Comparison of ENCODE assay signal across 8 cellular contexts in genomic region chr3:193971268-193971751, GRCh38.
DNase-seq lines count a peak whose midpoint lies in the region; ATAC-seq and FAIRE-seq lines count a peak whose summit lies in the region.

No MANE protein-coding gene starts in this region.

- peaks cover 41% of the 10 kb centered on the region for H3K27me3 Mint-ChIP-seq in activated CD4-positive, alpha-beta memory T cell treated with anti-CD3 and anti-CD28 coated beads for 36 hours
- peaks cover 12 to 30% (median 26%) of the 10 kb centered on the region in 3 donors for H3K27me3 Mint-ChIP-seq in naive B cell

- H3K9me3 Mint-ChIP-seq in activated CD4-positive, alpha-beta memory T cell treated with anti-CD3 and anti-CD28 coated beads for 36 hours = no peaks in the 10 kb centered on the region
- H3K9me3 Mint-ChIP-seq in naive B cell = no peaks in the 10 kb centered on the region

- H3K27ac Mint-ChIP-seq in activated CD4-positive, alpha-beta memory T cell treated with anti-CD3 and anti-CD28 coated beads for 36 hours = peak overlapping the region; percentile 56
- H3K27ac Mint-ChIP-seq in naive B cell = peak overlapping the region; percentile 90 to 98 (median 96)

- intact Hi-C loops in activated CD4-positive, alpha-beta memory T cell treated with anti-CD3 and anti-CD28 coated beads for 36 hours (cut with micrococcal nuclease) = loop anchor here (1.0 kb wide), 1 partner anchor 8 kb away; no protein-coding TSS in a partner anchor

- ATAC-seq in HG02870 (IDR thresholded peaks at IDR 0.05; ENCODE audit: unreplicated experiment) (peak; percentile 54), naive B cell (ENCODE audit: low read depth in 2 of 2) (peak; percentile 91 to 93)

- CTCF ChIA-PET in activated CD4-positive, alpha-beta memory T cell treated with anti-CD3 and anti-CD28 coated beads for 36 hours (lab: Charles Lee) = interaction anchor here (0.6 to 1.1 kb wide), 2 partner anchors 8 to 344 kb away, joined by 3 read pairs; no protein-coding TSS in a partner anchor

- POLR2A ChIA-PET in activated CD4-positive, alpha-beta memory T cell treated with anti-CD3 and anti-CD28 coated beads for 36 hours (lab: Charles Lee) = interaction anchor here (1.0 kb wide), 1 partner anchor 113 kb away, joined by 3 read pairs; no protein-coding TSS in a partner anchor

- H3K4me1 Mint-ChIP-seq in activated CD4-positive, alpha-beta memory T cell treated with anti-CD3 and anti-CD28 coated beads for 36 hours (ENCODE audit: low read depth) = peaks cover 18% of the 10 kb centered on the region
- H3K4me1 Mint-ChIP-seq in naive B cell = peaks cover 27 to 29% (median 29%) of the 10 kb centered on the region in 3 donors

- H3K4me3 Mint-ChIP-seq in activated CD4-positive, alpha-beta memory T cell treated with anti-CD3 and anti-CD28 coated beads for 36 hours = no peak overlapping the region
- H3K4me3 Mint-ChIP-seq in naive B cell = peak overlapping the region; percentile 29 to 89 (median 75)

- H3K36me3 Mint-ChIP-seq in activated CD4-positive, alpha-beta memory T cell treated with anti-CD3 and anti-CD28 coated beads for 36 hours = no peaks in the 10 kb centered on the region
- no peaks in the 10 kb centered on the region for H3K36me3 Mint-ChIP-seq in naive B cell

- peak; percentile 14 for DNase-seq in GM18507 (ENCODE audit: extremely low spot score, insufficient read length, low read depth)
- peak; percentile 30 for DNase-seq in activated CD4-positive, alpha-beta memory T cell treated with anti-CD3 and anti-CD28 coated beads for 36 hours
- peak; percentile 83 for DNase-seq in naive B cell
- DNase-seq in AG20443 (ENCODE audit: low spot score) = no peak
- DNase-seq in NCI-H748 treated with DMSO at 0.1 percent for 48 hours (lab: John Stamatoyannopoulos, UW) = no peak
- no peak for DNase-seq in COLO829 (ENCODE audit: low spot score)
- no peak for DNase-seq in hippocampal formation (lab: John Stamatoyannopoulos, UW)

- FAIRE-seq in GM18507 (lab: Jason Lieb, UNC) = peak; percentile 59

Comparison
In these comparisons a context has a peak if more than half of its experiments do, and no peak if none do; other contexts are left out.
1. DNase-seq: peak in GM18507 (single experiment), activated CD4-positive, alpha-beta memory T cell treated with anti-CD3 and anti-CD28 coated beads for 36 hours (single experiment) and naive B cell (single experiment); none in AG20443 (single experiment), NCI-H748 treated with DMSO at 0.1 percent for 48 hours (single experiment), COLO829 (single experiment) and hippocampal formation (0 of 2).